1 cellular context compared by ENCODE assay signal in genomic region chr7:20793686-20794394, GRCh38.
TF ChIP-seq lines count a peak whose summit lies in the region.

No MANE protein-coding gene starts in this region.

TF ChIP-seq in K562, 482 proteins besides CTCF, POLR2A, EP300 and RAD21 (continued from another document):
- TF ChIP-seq RBFOX2 (IDR thresholded peaks at IDR 0.05; ENCODE audit: low read depth, low read length) (no peak), CEBPZ (IDR thresholded peaks at IDR 0.05; ENCODE audit: borderline replicate concordance, low read depth, low read length) (no peak), HNRNPK (IDR thresholded peaks at IDR 0.05; ENCODE audit: low read depth, low read length, poor library complexity, severe bottlenecking) (no peak), EZH2 (IDR thresholded peaks at IDR 0.05; ENCODE audit: borderline replicate concordance, low read depth, low read length) (peak; percentile 95), CBX8 (IDR thresholded peaks at IDR 0.05; ENCODE audit: borderline replicate concordance, extremely low read depth, low read depth, low read length, poor library complexity, severe bottlenecking) (peak; percentile 85), BMI1 (IDR thresholded peaks at IDR 0.05; ENCODE audit: low read length) (peak; percentile 44), SMARCA5 (IDR thresholded peaks at IDR 0.05) (no peak), SRSF3 (IDR thresholded peaks at IDR 0.05; ENCODE audit: insufficient read depth, low read length) (no peak), XRCC3 (IDR thresholded peaks at IDR 0.05) (no peak)
- TF ChIP-seq, protein P1, sequence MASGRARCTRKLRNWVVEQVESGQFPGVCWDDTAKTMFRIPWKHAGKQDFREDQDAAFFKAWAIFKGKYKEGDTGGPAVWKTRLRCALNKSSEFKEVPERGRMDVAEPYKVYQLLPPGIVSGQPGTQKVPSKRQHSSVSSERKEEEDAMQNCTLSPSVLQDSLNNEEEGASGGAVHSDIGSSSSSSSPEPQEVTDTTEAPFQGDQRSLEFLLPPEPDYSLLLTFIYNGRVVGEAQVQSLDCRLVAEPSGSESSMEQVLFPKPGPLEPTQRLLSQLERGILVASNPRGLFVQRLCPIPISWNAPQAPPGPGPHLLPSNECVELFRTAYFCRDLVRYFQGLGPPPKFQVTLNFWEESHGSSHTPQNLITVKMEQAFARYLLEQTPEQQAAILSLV (tag; IDR thresholded peaks at IDR 0.05): no peak
